Comparison of ENCODE assay signal across 1 cellular context in genomic region chr21:31299291-31300147, GRCh38.
TF ChIP-seq lines count a peak whose summit lies in the region.

No MANE protein-coding gene starts in this region.

TF ChIP-seq in IMR-90, 13 proteins besides CTCF, POLR2A, EP300 and RAD21:
- TF ChIP-seq BHLHE40 (IDR thresholded peaks at IDR 0.05; ENCODE audit: low read depth, low read length) = no peak
- no peak for TF ChIP-seq FOS (IDR thresholded peaks at IDR 0.05; ENCODE audit: low read depth, low read length)
- no peak for TF ChIP-seq USF2 (IDR thresholded peaks at IDR 0.05; ENCODE audit: low read depth, low read length)
- no peak for TF ChIP-seq MXI1 (IDR thresholded peaks at IDR 0.05; ENCODE audit: borderline replicate concordance, low read depth, low read length)
- TF ChIP-seq MAZ (IDR thresholded peaks at IDR 0.05; ENCODE audit: borderline replicate concordance, low read depth, low read length) = no peak
- TF ChIP-seq RCOR1 (IDR thresholded peaks at IDR 0.05; ENCODE audit: insufficient replicate concordance, low read length) = no peak
